In the genomic region with DNA sequence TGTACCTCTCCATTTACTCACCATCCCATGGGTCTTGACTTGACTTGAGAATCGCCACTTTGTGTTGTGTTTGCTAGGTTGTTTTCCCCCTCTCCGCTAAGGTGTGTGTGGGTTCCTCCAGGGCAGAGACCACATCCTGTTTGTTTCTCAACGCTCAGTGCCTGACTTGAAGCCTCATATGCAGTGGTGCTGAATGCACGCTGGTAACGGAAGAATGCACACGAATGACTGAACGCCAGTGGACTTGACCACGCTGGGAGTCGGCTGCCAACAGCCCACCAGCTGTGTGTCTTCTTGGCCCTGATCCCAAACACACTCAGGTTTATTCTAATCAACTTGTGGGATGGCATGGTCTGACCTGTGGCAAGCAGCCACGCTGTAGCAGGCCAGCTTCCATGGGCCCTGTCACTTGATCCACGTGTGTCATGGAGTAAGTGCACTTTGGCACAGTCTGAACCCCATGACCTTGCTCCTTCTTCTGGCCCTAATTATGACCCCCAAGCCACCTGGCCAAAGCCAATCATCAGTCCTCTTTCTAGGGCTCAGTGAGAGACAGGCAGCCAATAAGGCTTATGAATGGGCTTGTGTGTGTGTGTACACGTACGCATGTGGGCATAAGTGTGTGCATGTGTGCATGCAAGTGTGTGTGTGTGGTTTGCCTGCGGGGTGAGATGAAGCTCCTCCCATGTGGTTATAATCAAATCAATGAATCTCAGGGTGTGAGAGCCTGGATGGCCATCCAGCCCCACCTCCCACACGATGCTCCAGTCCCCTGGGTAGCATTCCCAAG, we compare ENCODE assay signal across 9 cellular contexts. TPM values are rescaled to one million over a fixed set of nuclear protein-coding genes. Genes with fewer than 3 reads are reported as not detected.
DNase-seq lines count a peak whose midpoint lies in the region; ATAC-seq and TF ChIP-seq lines count a peak whose summit lies in the region.
"Had no signal": no experiment of that assay in that cellular context is flagged by ENCODE, and none has a peak within 500 bp of the region (broad histone marks: within the 10 kb centered on the region; RNA-seq: fewer than 3 reads in every experiment).

No MANE protein-coding gene starts in this region.

- H3K4me1 Mint-ChIP-seq in Calu3 (ENCODE audit: low read depth, unreplicated experiment) = peaks cover 65% of the 10 kb centered on the region

- TF ChIP-seq CTCF in Calu3 (IDR thresholded peaks at IDR 0.05; ENCODE audit: unreplicated experiment) (no peak), GM20000 (IDR thresholded peaks at IDR 0.05; ENCODE audit: extremely low read depth, missing control alignments) (no peak)

- CTCF ChIA-PET in Calu3 (lab: Charles Lee) = interaction anchor here (0.6 to 1.9 kb wide), 3 partner anchors 37 to 267 kb away, joined by 6 to 8 read pairs (median 7); no protein-coding TSS in a partner anchor

- H3K4me3 Mint-ChIP-seq in Calu3 (ENCODE audit: low read depth, unreplicated experiment) = peak overlapping the region; percentile 56
- H3K4me3 Mint-ChIP-seq: dendritic cell treated with granulocyte-macrophage colony-stimulating factor and Interleukin-4, amounts not matched to agents 40 ng/mL and 50 ng/mL, for 4 days had no signal

- DNase-seq in Calu3 (peak; percentile 48), GM20000 (ENCODE audit: low spot score) (peak; percentile 46), kidney glomerular epithelial cell (lab: John Stamatoyannopoulos, UW) (peak; percentile 31), occipital lobe (lab: John Stamatoyannopoulos, UW) (no peak), caudate nucleus (lab: John Stamatoyannopoulos, UW) (no peak), SK-N-DZ (ENCODE audit: low spot score) (no peak)
- peak; percentile 60 for DNase-seq in activated CD8-positive, alpha-beta memory T cell treated with anti-CD3 and anti-CD28 coated beads, Interleukin-2, amount 50 U/mL, for 4 hours

- peak overlapping the region; percentile 98 for H3K27ac Mint-ChIP-seq in Calu3 (ENCODE audit: unreplicated experiment)

- H3K27ac ChIP-seq in caudate nucleus (ENCODE audit: low read depth, low read length) = no peak overlapping the region

- no peaks in the 10 kb centered on the region for H3K27me3 Mint-ChIP-seq in Calu3 (ENCODE audit: unreplicated experiment)

- H3K36me3 Mint-ChIP-seq in Calu3 (ENCODE audit: insufficient read depth, unreplicated experiment) = peaks cover 12% of the 10 kb centered on the region

- peak; percentile 71 for ATAC-seq in HG03575 (IDR thresholded peaks at IDR 0.05; ENCODE audit: extremely low read depth, insufficient number of reproducible peaks, low FRiP score, unreplicated experiment)

- no TSS peak for BruUV-seq in Calu3 (replicated peaks; lab: Mats Ljungman, UMichigan)

- intact Hi-C loops in Calu3 (cut with micrococcal nuclease; ENCODE audit: unreplicated experiment) = loop anchor here (2.0 to 5.0 kb wide), 3 partner anchors 39 to 119 kb away; no protein-coding TSS in a partner anchor

- no peaks in the 10 kb centered on the region for H3K9me3 Mint-ChIP-seq in Calu3 (ENCODE audit: low read depth, unreplicated experiment)
- H3K9me3 Mint-ChIP-seq: dendritic cell treated with granulocyte-macrophage colony-stimulating factor and Interleukin-4, amounts not matched to agents 40 ng/mL and 50 ng/mL, for 4 days had no signal

RNA-seq across cellular contexts. Expression of a gene that starts 6.3 kb away (rescaled TPM):
- total RNA-seq in Calu3 (2022) = 82.7 and 86.6 TPM in 2 replicates
- total RNA-seq in occipital lobe = 22.8 TPM
- not detected in 2 replicates for polyA plus RNA-seq in SK-N-DZ (2014; cell fraction: cytosol; rRNA removed)
- not detected in 2 replicates for polyA plus RNA-seq in SK-N-DZ (2014; cell fraction: nucleus; rRNA removed)

Comparison
In these comparisons a context has a peak if more than half of its experiments do, and no peak if none do; other contexts are left out.
1. DNase-seq: peak in Calu3 (single experiment), GM20000 (single experiment), activated CD8-positive, alpha-beta memory T cell treated with anti-CD3 and anti-CD28 coated beads, Interleukin-2, amount 50 U/mL, for 4 hours (single experiment) and kidney glomerular epithelial cell (single experiment); none in occipital lobe (single experiment), caudate nucleus (0 of 61) and SK-N-DZ (single experiment).